Comparison of ENCODE assay signal across 1 cellular context in the genomic region with DNA sequence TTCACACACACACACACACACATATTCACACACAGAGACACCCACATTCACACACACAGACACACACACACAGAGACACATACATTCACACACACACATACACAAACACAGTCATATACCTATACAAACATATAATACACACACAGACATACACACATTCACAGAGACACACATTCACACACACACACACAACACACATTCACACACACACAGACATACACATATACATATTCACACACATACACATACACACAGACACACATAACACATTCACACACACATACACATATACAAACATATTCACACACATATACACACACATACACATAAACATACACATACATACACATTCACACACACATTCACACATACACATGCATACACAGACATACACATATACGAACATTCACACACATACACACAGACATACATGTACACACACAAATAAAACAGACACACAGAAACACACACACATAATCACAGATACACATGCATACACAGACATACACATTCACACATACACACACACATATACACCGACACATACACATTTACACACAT.
TF ChIP-seq lines count a peak whose summit lies in the region.

No MANE protein-coding gene starts in this region.

TF ChIP-seq in K562, 482 proteins besides CTCF, POLR2A, EP300 and RAD21 (continued from another document and continues in another):
- TF ChIP-seq FOXA3 (CRISPR knock-in tag; conservative IDR thresholded peaks at IDR 0.05 in 1 of 2, IDR thresholded peaks at IDR 0.05 in 1 of 2) (no peak), ELF4 (CRISPR knock-in tag; IDR thresholded peaks at IDR 0.05) (no peak), NCOA4 (IDR thresholded peaks at IDR 0.05; ENCODE audit: partially characterized antibody) (peak; percentile 7), ETV1 (tag; conservative IDR thresholded peaks at IDR 0.05; ENCODE audit: low read depth) (no peak), BRD9 (IDR thresholded peaks at IDR 0.05; ENCODE audit: low read depth, partially characterized antibody) (peak; percentile 15), ZNF3 (CRISPR knock-in tag; IDR thresholded peaks at IDR 0.05) (no peak), KAT8 (IDR thresholded peaks at IDR 0.05; ENCODE audit: low read depth) (no peak), ZBTB1 (CRISPR knock-in tag; IDR thresholded peaks at IDR 0.05; ENCODE audit: borderline replicate concordance, low read depth) (no peak), SNRNP70 (optimal IDR thresholded peaks at IDR 0.05; ENCODE audit: low read depth, low read length) (no peak), HDAC1 (IDR thresholded peaks at IDR 0.05) (peak in 1 of 2 experiments; percentile 65; a peak in 2 of 4 replicates), ZNF316 (IDR thresholded peaks at IDR 0.05) (0 out of 2 replicates have a peak, but pooled peaks have one; percentile 9), NBN (IDR thresholded peaks at IDR 0.05; ENCODE audit: low read depth) (0 out of 2 replicates have a peak, but pooled peaks have one; percentile 41), HMG20B (CRISPR knock-in tag; IDR thresholded peaks at IDR 0.05) (no peak), ZNF274 (IDR thresholded peaks at IDR 0.05; ENCODE audit: borderline replicate concordance, low read depth, low read length) (no peak), ADNP (tag; IDR thresholded peaks at IDR 0.05) (no peak), TCF7L2 (IDR thresholded peaks at IDR 0.05; ENCODE audit: low read depth, low read length) (no peak), TSHZ1 (CRISPR knock-in tag; IDR thresholded peaks at IDR 0.05) (no peak), HMGN3 (IDR thresholded peaks at IDR 0.05; ENCODE audit: borderline replicate concordance, extremely low read depth, insufficient read length, low read depth, low read length) (no peak), ASH1L (IDR thresholded peaks at IDR 0.05; ENCODE audit: borderline replicate concordance, low read depth, partially characterized antibody) (peak; percentile 10), TAL1 (IDR thresholded peaks at IDR 0.05) (no peak), MBD2 (IDR thresholded peaks at IDR 0.05; ENCODE audit: borderline replicate concordance, low read depth) (no peak), ZNF384 (IDR thresholded peaks at IDR 0.05; ENCODE audit: low read depth, low read length) (no peak), EP400 (IDR thresholded peaks at IDR 0.05) (no peak), ARNT (IDR thresholded peaks at IDR 0.05) (peak in 1 of 2 experiments; percentile 56; a peak in 2 of 4 replicates), ZNF766 (CRISPR knock-in tag; conservative IDR thresholded peaks at IDR 0.05) (no peak), MBD1 (CRISPR knock-in tag; IDR thresholded peaks at IDR 0.05) (no peak), ZBTB49 (CRISPR knock-in tag; IDR thresholded peaks at IDR 0.05; ENCODE audit: borderline replicate concordance) (no peak), ZBTB9 (CRISPR knock-in tag; IDR thresholded peaks at IDR 0.05) (no peak), XRCC5 (IDR thresholded peaks at IDR 0.05; ENCODE audit: low read depth, low read length) (no peak), SREBF2 (CRISPR knock-in tag; IDR thresholded peaks at IDR 0.05) (no peak), POLR2B (IDR thresholded peaks at IDR 0.05; ENCODE audit: low read depth, partially characterized antibody) (peak; percentile 36), CBFB (CRISPR knock-in tag; IDR thresholded peaks at IDR 0.05) (no peak), MCM7 (IDR thresholded peaks at IDR 0.05) (0 out of 4 replicates have a peak, but pooled peaks of 1 of the 2 experiments have one; percentile 32), ARHGAP35 (IDR thresholded peaks at IDR 0.05; ENCODE audit: partially characterized antibody) (peak; percentile 62), ZNF174 (CRISPR knock-in tag; IDR thresholded peaks at IDR 0.05) (no peak), ZNF277 (CRISPR knock-in tag; IDR thresholded peaks at IDR 0.05; ENCODE audit: borderline replicate concordance) (no peak), ARID1B (IDR thresholded peaks at IDR 0.05) (peak; percentile 37; the same call in 1 of the 2 replicates), THRAP3 (IDR thresholded peaks at IDR 0.05; ENCODE audit: borderline replicate concordance) (peak; percentile 88; the same call in 1 of the 2 replicates), ZNF512 (tag; IDR thresholded peaks at IDR 0.05) (no peak), PML (IDR thresholded peaks at IDR 0.05; ENCODE audit: low read length) (no peak)
- TF ChIP-seq, protein P1, sequence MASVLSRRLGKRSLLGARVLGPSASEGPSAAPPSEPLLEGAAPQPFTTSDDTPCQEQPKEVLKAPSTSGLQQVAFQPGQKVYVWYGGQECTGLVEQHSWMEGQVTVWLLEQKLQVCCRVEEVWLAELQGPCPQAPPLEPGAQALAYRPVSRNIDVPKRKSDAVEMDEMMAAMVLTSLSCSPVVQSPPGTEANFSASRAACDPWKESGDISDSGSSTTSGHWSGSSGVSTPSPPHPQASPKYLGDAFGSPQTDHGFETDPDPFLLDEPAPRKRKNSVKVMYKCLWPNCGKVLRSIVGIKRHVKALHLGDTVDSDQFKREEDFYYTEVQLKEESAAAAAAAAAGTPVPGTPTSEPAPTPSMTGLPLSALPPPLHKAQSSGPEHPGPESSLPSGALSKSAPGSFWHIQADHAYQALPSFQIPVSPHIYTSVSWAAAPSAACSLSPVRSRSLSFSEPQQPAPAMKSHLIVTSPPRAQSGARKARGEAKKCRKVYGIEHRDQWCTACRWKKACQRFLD (CRISPR knock-in tag; IDR thresholded peaks at IDR 0.05): no peak
- TF ChIP-seq, protein P2, sequence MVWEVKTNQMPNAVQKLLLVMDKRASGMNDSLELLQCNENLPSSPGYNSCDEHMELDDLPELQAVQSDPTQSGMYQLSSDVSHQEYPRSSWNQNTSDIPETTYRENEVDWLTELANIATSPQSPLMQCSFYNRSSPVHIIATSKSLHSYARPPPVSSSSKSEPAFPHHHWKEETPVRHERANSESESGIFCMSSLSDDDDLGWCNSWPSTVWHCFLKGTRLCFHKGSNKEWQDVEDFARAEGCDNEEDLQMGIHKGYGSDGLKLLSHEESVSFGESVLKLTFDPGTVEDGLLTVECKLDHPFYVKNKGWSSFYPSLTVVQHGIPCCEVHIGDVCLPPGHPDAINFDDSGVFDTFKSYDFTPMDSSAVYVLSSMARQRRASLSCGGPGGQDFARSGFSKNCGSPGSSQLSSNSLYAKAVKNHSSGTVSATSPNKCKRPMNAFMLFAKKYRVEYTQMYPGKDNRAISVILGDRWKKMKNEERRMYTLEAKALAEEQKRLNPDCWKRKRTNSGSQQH (CRISPR knock-in tag; IDR thresholded peaks at IDR 0.05): peak; percentile 35; the same call in 1 of the 2 replicates
